ENCODE assay signal across 8 cellular contexts in genomic region chr7:127393370-127394058, GRCh38. TPM values are rescaled to one million over a fixed set of nuclear protein-coding genes. Genes with fewer than 3 reads are reported as not detected.
DNase-seq lines count a peak whose midpoint lies in the region; ATAC-seq and TF ChIP-seq lines count a peak whose summit lies in the region.

No MANE protein-coding gene starts in this region.

- H3K79me2 ChIP-seq in Karpas-422 (ENCODE audit: low read length) = peaks cover 40% of the 10 kb centered on the region

- intact Hi-C loops in Calu3 (cut with micrococcal nuclease; ENCODE audit: unreplicated experiment) = no loop called here

- H3K27me3 Mint-ChIP-seq in Calu3 (ENCODE audit: unreplicated experiment) = peaks cover 3% of the 10 kb centered on the region
- no peaks in the 10 kb centered on the region for H3K27me3 Mint-ChIP-seq in activated naive CD8-positive, alpha-beta T cell treated with anti-CD3 and anti-CD28 coated beads, Interleukin-2, amount 50 U/mL, for 24 hours

- peak overlapping the region; percentile 97 for H3K4me3 ChIP-seq in Karpas-422 (ENCODE audit: low read length)
- H3K4me3 ChIP-seq in iPS-18c (ENCODE audit: insufficient read depth, low read depth, low read length) = peak overlapping the region; percentile 91; the same call in 1 of the 2 replicates

- peaks cover 41% of the 10 kb centered on the region for H3K36me3 Mint-ChIP-seq in Calu3 (ENCODE audit: insufficient read depth, unreplicated experiment)
- H3K36me3 Mint-ChIP-seq in activated naive CD8-positive, alpha-beta T cell treated with anti-CD3 and anti-CD28 coated beads, Interleukin-2, amount 50 U/mL, for 24 hours (ENCODE audit: low read depth) = peaks cover 25% of the 10 kb centered on the region
- H3K36me3 Mint-ChIP-seq in stimulated activated effector memory CD8-positive, alpha-beta T cell treated with anti-CD3 and anti-CD28 coated beads, Interleukin-12 subunit alpha, Interleukin-12 subunit beta, amount 100 ng/mL, for 72 hours = peaks cover 49% of the 10 kb centered on the region

- H3K4me2 ChIP-seq in Karpas-422 (ENCODE audit: low read depth, low read length, poor library complexity, severe bottlenecking) = peak overlapping the region; percentile 79

- peaks cover 29% of the 10 kb centered on the region for H3K4me1 Mint-ChIP-seq in Calu3 (ENCODE audit: low read depth, unreplicated experiment)
- peaks cover 62% of the 10 kb centered on the region for H3K4me1 Mint-ChIP-seq in activated naive CD8-positive, alpha-beta T cell treated with anti-CD3 and anti-CD28 coated beads, Interleukin-2, amount 50 U/mL, for 24 hours
- H3K4me1 Mint-ChIP-seq in stimulated activated effector memory CD8-positive, alpha-beta T cell treated with anti-CD3 and anti-CD28 coated beads, Interleukin-12 subunit alpha, Interleukin-12 subunit beta, amount 100 ng/mL, for 72 hours = peaks cover 35% of the 10 kb centered on the region

- H3K9me2 ChIP-seq in Karpas-422 (replicated peaks; ENCODE audit: insufficient read depth, low read length) = no peaks in the 10 kb centered on the region

- H4K20me1 ChIP-seq in Karpas-422 (ENCODE audit: insufficient read depth, low read depth, low read length) = no peaks in the 10 kb centered on the region; the same call in 1 of the 2 replicates

- no peaks in the 10 kb centered on the region for H3K9me3 ChIP-seq in Karpas-422 (ENCODE audit: low read length)
- no peaks in the 10 kb centered on the region for H3K9me3 ChIP-seq in iPS-18c (ENCODE audit: control insufficient read depth, insufficient read depth, low read length)

- no peaks in the 10 kb centered on the region for H3K9me3 Mint-ChIP-seq in Calu3 (ENCODE audit: low read depth, unreplicated experiment)
- H3K9me3 Mint-ChIP-seq in activated naive CD8-positive, alpha-beta T cell treated with anti-CD3 and anti-CD28 coated beads, Interleukin-2, amount 50 U/mL, for 24 hours = peaks cover 12% of the 10 kb centered on the region
- H3K9me3 Mint-ChIP-seq in stimulated activated effector memory CD8-positive, alpha-beta T cell treated with anti-CD3 and anti-CD28 coated beads, Interleukin-12 subunit alpha, Interleukin-12 subunit beta, amount 100 ng/mL, for 72 hours = no peaks in the 10 kb centered on the region

- DNase-seq in Calu3 (no peak), Karpas-422 (peak; percentile 64)
- DNase-seq in activated naive CD8-positive, alpha-beta T cell treated with anti-CD3 and anti-CD28 coated beads, Interleukin-2, amount 50 U/mL, for 24 hours = peak; percentile 21
- no peak for DNase-seq in stimulated activated effector memory CD8-positive, alpha-beta T cell treated with anti-CD3 and anti-CD28 coated beads, Interleukin-12 subunit alpha, Interleukin-12 subunit beta, amount 100 ng/mL, for 72 hours (ENCODE audit: low spot score in 2 of 2)

- H3K36me3 ChIP-seq in Karpas-422 (ENCODE audit: insufficient read depth, low read length) = peaks cover 17% of the 10 kb centered on the region; the same call in 1 of the 2 replicates

- H3K27ac ChIP-seq in Karpas-422 (ENCODE audit: low read length) = no peak overlapping the region

- no peak for ATAC-seq in activated naive CD8-positive, alpha-beta T cell treated with anti-CD3 and anti-CD28 coated beads, Interleukin-2, amount 50 U/mL, for 24 hours
- no peak for ATAC-seq in stimulated activated effector memory CD8-positive, alpha-beta T cell treated with anti-CD3 and anti-CD28 coated beads, Interleukin-12 subunit alpha, Interleukin-12 subunit beta, amount 100 ng/mL, for 72 hours
- ATAC-seq in GM19035 (IDR thresholded peaks at IDR 0.05; ENCODE audit: unreplicated experiment) (no peak), GM18858 (IDR thresholded peaks at IDR 0.05; ENCODE audit: unreplicated experiment) (no peak), GM21717 (IDR thresholded peaks at IDR 0.05; ENCODE audit: unreplicated experiment) (no peak)

- H3K27me3 ChIP-seq in Karpas-422 (ENCODE audit: low read length) = no peaks in the 10 kb centered on the region

- peak overlapping the region; percentile 96 for H3K9ac ChIP-seq in Karpas-422 (ENCODE audit: low read length)

- H3K27ac Mint-ChIP-seq in Calu3 (ENCODE audit: unreplicated experiment) = peak overlapping the region; percentile 92
- peak overlapping the region; percentile 98 for H3K27ac Mint-ChIP-seq in activated naive CD8-positive, alpha-beta T cell treated with anti-CD3 and anti-CD28 coated beads, Interleukin-2, amount 50 U/mL, for 24 hours
- peak overlapping the region; percentile 97 for H3K27ac Mint-ChIP-seq in stimulated activated effector memory CD8-positive, alpha-beta T cell treated with anti-CD3 and anti-CD28 coated beads, Interleukin-12 subunit alpha, Interleukin-12 subunit beta, amount 100 ng/mL, for 72 hours

- peaks cover 45% of the 10 kb centered on the region for H3K4me1 ChIP-seq in Karpas-422 (ENCODE audit: low read length)

- H3K4me3 Mint-ChIP-seq in Calu3 (ENCODE audit: low read depth, unreplicated experiment) = peak overlapping the region; percentile 94
- peak overlapping the region; percentile 95 for H3K4me3 Mint-ChIP-seq in activated naive CD8-positive, alpha-beta T cell treated with anti-CD3 and anti-CD28 coated beads, Interleukin-2, amount 50 U/mL, for 24 hours
- H3K4me3 Mint-ChIP-seq in stimulated activated effector memory CD8-positive, alpha-beta T cell treated with anti-CD3 and anti-CD28 coated beads, Interleukin-12 subunit alpha, Interleukin-12 subunit beta, amount 100 ng/mL, for 72 hours = peak overlapping the region; percentile 91

- BruUV-seq in Calu3 (replicated peaks; lab: Mats Ljungman, UMichigan) = no TSS peak

- CTCF ChIA-PET in Calu3 (lab: Charles Lee) = interaction anchor here (0.6 kb wide), 1 partner anchor 53 kb away, joined by 3 read pairs; no protein-coding TSS in a partner anchor

- no peak for TF ChIP-seq CTCF in Calu3 (IDR thresholded peaks at IDR 0.05; ENCODE audit: unreplicated experiment)

- H2AFZ ChIP-seq in Karpas-422 (ENCODE audit: low read length) = peak overlapping the region; percentile 17; the same call in 1 of the 2 replicates

RNA-seq across cellular contexts. Expression of gene ZNF800, which starts 1.0 kb away (rescaled TPM):
- 33.2 and 36.5 TPM in 2 replicates for total RNA-seq in Calu3 (2022)
- total RNA-seq in Karpas-422 (2014; rRNA removed; shearing (Covaris generic); ENCODE audit: low replicate concordance) = 21.5 and 48.8 TPM in 2 replicates

Comparison
In these comparisons a context has a peak if more than half of its experiments do, and no peak if none do; other contexts are left out.
1. DNase-seq: peak in Karpas-422 (single experiment) and activated naive CD8-positive, alpha-beta T cell treated with anti-CD3 and anti-CD28 coated beads, Interleukin-2, amount 50 U/mL, for 24 hours (single experiment); none in Calu3 (single experiment) and stimulated activated effector memory CD8-positive, alpha-beta T cell treated with anti-CD3 and anti-CD28 coated beads, Interleukin-12 subunit alpha, Interleukin-12 subunit beta, amount 100 ng/mL, for 72 hours (0 of 2).
2. Peak in every context shown above with its lines, with median percentiles within 50 percentile points of each other: H3K27ac Mint-ChIP-seq and H3K4me3 Mint-ChIP-seq.